In genomic region chr11:64649304-64649703, GRCh38 we compare ENCODE assay signal across 8 cellular contexts. TPM values are rescaled to one million over a fixed set of nuclear protein-coding genes. Genes with fewer than 3 reads are reported as not detected.
DNase-seq lines count a peak whose midpoint lies in the region; ATAC-seq, FAIRE-seq and TF ChIP-seq lines count a peak whose summit lies in the region.

No MANE protein-coding gene starts in this region.

- H3K36me3 ChIP-seq in left ventricle myocardium inferior = no peaks in the 10 kb centered on the region
- no peaks in the 10 kb centered on the region for H3K36me3 ChIP-seq in PC-3 (ENCODE audit: low read depth, low read length)

- H3K79me2 ChIP-seq in PC-3 (ENCODE audit: low read length) = no peaks in the 10 kb centered on the region

- H3K4me3 ChIP-seq in left ventricle myocardium inferior = no peak overlapping the region
- H3K4me3 ChIP-seq in PC-3 (ENCODE audit: low read length) = no peak overlapping the region
- no peak overlapping the region for H3K4me3 ChIP-seq in fibroblast of villous mesenchyme (ENCODE audit: low read depth, low read length)

- 0 out of 2 replicates have a peak, but pooled peaks cover 2% of the 10 kb centered on the region for H4K20me1 ChIP-seq in PC-3 (ENCODE audit: low read length)

- H3K4me3 Mint-ChIP-seq in naive thymus-derived CD8-positive, alpha-beta T cell = no peak overlapping the region

- H2AFZ ChIP-seq in PC-3 (ENCODE audit: low read length) = no peak overlapping the region

- H3K9me3 ChIP-seq in left ventricle myocardium inferior (replicated peaks) (no peaks in the 10 kb centered on the region), PC-3 (ENCODE audit: low read length) (no peaks in the 10 kb centered on the region)

- peak overlapping the region in 1 of 10 donors; percentile 5 for H3K27ac Mint-ChIP-seq in naive thymus-derived CD8-positive, alpha-beta T cell

- H3K4me2 ChIP-seq in PC-3 (ENCODE audit: low read length) = no peak overlapping the region

- H3K27me3 ChIP-seq in left ventricle myocardium inferior (ENCODE audit: low read depth) (peaks cover 63% of the 10 kb centered on the region), PC-3 (ENCODE audit: low read length) (peaks cover 13% of the 10 kb centered on the region)

- peaks cover 2 to 8% (median 6%) of the 10 kb centered on the region in 4 donors for H3K4me1 Mint-ChIP-seq in naive thymus-derived CD8-positive, alpha-beta T cell

- H3K4me1 ChIP-seq in left ventricle myocardium inferior (peaks cover 5% of the 10 kb centered on the region), PC-3 (ENCODE audit: insufficient read depth, low read length) (no peaks in the 10 kb centered on the region)

- H3K9me3 Mint-ChIP-seq in naive thymus-derived CD8-positive, alpha-beta T cell = no peaks in the 10 kb centered on the region

- ATAC-seq in left ventricle myocardium superior (no peak), PC-3 (no peak)
- no peak for ATAC-seq in naive thymus-derived CD8-positive, alpha-beta T cell

- CTCF ChIA-PET in PC-3 (lab: Charles Lee) = interaction anchor here (0.6 to 1.0 kb wide), 4 partner anchors 95 to 423 kb away, joined by 3 to 6 read pairs (median 3); no protein-coding TSS in a partner anchor

- H3K36me3 Mint-ChIP-seq in naive thymus-derived CD8-positive, alpha-beta T cell = no peaks in the 10 kb centered on the region

- no TSS peak for BruUV-seq in PC-3 (replicated peaks; lab: Mats Ljungman, UMichigan)

- intact Hi-C loops in left ventricle myocardium inferior (cut with micrococcal nuclease) = no loop called here
- intact Hi-C loops in left ventricle myocardium superior (cut with micrococcal nuclease) = no loop called here
- intact Hi-C loops in PC-3 (cut with micrococcal nuclease) = no loop called here

- POLR2A ChIA-PET in PC-3 (lab: Charles Lee; ENCODE audit: unreplicated experiment) = no interaction called here
- POLR2A ChIA-PET in naive thymus-derived CD8-positive, alpha-beta T cell (lab: Charles Lee) = no interaction called here

- H3K9ac ChIP-seq in PC-3 (ENCODE audit: low read length) = no peak overlapping the region

- H3K27ac ChIP-seq in left ventricle myocardium inferior (replicated peaks) = no peak overlapping the region
- H3K27ac ChIP-seq in PC-3 (ENCODE audit: low read length) = no peak overlapping the region

- DNase-seq in left ventricle myocardium inferior (no peak), left ventricle myocardium superior (no peak), PC-3 (peak; percentile 30), fibroblast of villous mesenchyme (ENCODE audit: low read depth) (peak; percentile 16), frontal cortex (ENCODE audit: low spot score in 2 of 2) (no peak), urothelium cell line (ENCODE audit: low spot score) (no peak)
- DNase-seq in naive thymus-derived CD8-positive, alpha-beta T cell = no peak
- no peak for DNase-seq in stimulated activated naive CD4-positive, alpha-beta T cell treated with Interleukin-2 at 50 U/mL for 16 hours (lab: John Stamatoyannopoulos, UW)

- FAIRE-seq in frontal cortex (lab: Jason Lieb, UNC) = no peak
- FAIRE-seq in urothelium cell line (lab: Jason Lieb, UNC) = no peak

- no peaks in the 10 kb centered on the region for H3K9me2 ChIP-seq in PC-3 (replicated peaks; ENCODE audit: low read length)

- TF ChIP-seq CTCF in left ventricle myocardium inferior (IDR thresholded peaks at IDR 0.05; ENCODE audit: borderline replicate concordance) (peak; percentile 46), PC-3 (conservative IDR thresholded peaks at IDR 0.05; ENCODE audit: low read depth, low read length) (peak; percentile 84), fibroblast of villous mesenchyme (IDR thresholded peaks at IDR 0.05; ENCODE audit: insufficient read depth, low read depth, low read length) (peak; percentile 56)

- H3K27me3 Mint-ChIP-seq in naive thymus-derived CD8-positive, alpha-beta T cell = peaks cover 10 to 64% (median 37%) of the 10 kb centered on the region in 5 donors

- no peaks in the 10 kb centered on the region for H3F3A ChIP-seq in PC-3 (ENCODE audit: low read length, unreplicated experiment)

RNA-seq across cellular contexts. Expression of gene SLC22A12, which starts 58.3 kb away (rescaled TPM):
- total RNA-seq in left ventricle myocardium inferior (not detected), left ventricle myocardium superior (not detected), PC-3 (2014; rRNA removed) (not detected in 2 replicates), fibroblast of villous mesenchyme (not detected in 2 replicates), frontal cortex (not detected)
- not detected for total RNA-seq in naive thymus-derived CD8-positive, alpha-beta T cell
- polyA plus RNA-seq in naive thymus-derived CD8-positive, alpha-beta T cell = not detected

Comparison
In these comparisons a context has a peak if more than half of its experiments do, and no peak if none do; other contexts are left out.
1. DNase-seq: peak in PC-3 (single experiment) and fibroblast of villous mesenchyme (single experiment); none in left ventricle myocardium inferior (single experiment), left ventricle myocardium superior (single experiment), naive thymus-derived CD8-positive, alpha-beta T cell (0 of 10), frontal cortex (0 of 2), stimulated activated naive CD4-positive, alpha-beta T cell treated with Interleukin-2 at 50 U/mL for 16 hours (single experiment) and urothelium cell line (single experiment).
2. Peak in every context shown above with its lines, with median percentiles within 50 percentile points of each other: CTCF ChIP-seq.